Comparison of ENCODE assay signal across 22 cellular contexts in the genomic region with DNA sequence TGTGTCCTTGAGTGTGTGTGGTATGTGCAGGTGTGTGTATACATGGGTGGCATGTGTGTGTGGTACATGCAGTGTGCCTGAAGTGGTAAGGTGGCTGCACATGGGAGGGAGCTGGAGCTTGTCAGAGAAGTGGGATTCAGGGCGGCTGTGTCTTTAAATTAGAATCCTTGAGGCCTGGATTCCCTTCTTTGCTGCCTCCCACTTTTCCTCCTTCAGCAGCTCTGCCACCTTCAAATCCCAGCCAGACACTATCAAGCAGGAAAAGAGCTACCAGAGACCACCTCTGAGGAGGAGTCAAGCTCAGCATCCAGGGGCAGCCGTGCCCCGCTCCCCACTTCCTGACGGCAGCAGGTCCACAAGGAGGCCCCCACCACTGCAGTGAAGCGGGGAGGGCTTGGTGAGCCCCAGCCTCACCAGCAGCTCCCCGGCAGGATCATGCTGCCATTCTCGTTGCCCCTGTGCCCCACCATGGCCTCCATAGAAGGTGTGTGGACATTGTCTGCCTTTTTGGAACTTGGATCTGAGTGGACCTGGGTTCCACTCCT.
"Had no signal": no experiment of that assay in that cellular context is flagged by ENCODE, and none has a peak within 500 bp of the region (broad histone marks: within the 10 kb centered on the region; RNA-seq: fewer than 3 reads in every experiment).

No MANE protein-coding gene starts in this region.

- H3K27me3 Mint-ChIP-seq: activated naive CD8-positive, alpha-beta T cell had no signal

- H3K27ac ChIP-seq: cardiac muscle cell, SJCRH30, VCaP had no signal

- FAIRE-seq: astrocyte had no signal

- H3K9ac ChIP-seq: SK-N-SH had no signal

- H3K4me3 ChIP-seq: cardiac muscle cell, SJCRH30 had no signal

- H3K36me3 ChIP-seq: cardiac muscle cell, SJCRH30 had no signal

- H3K27ac Mint-ChIP-seq: activated CD4-positive, alpha-beta memory T cell treated with anti-CD3 and anti-CD28 coated beads, Interleukin-2, amount 10 ng/mL, durations not matched to agents 7 days and 5 days; activated CD4-positive, alpha-beta T cell treated with anti-CD3 and anti-CD28 coated beads for 36 hours; activated naive CD4-positive, alpha-beta T cell treated with anti-CD3 and anti-CD28 coated beads for 36 hours; activated naive CD8-positive, alpha-beta T cell; activated T-helper 17 cell treated with anti-CD3 and anti-CD28 coated beads, Interleukin-2, amount 50 U/mL, for 72 hours had no signal

- H3K36me3 Mint-ChIP-seq: activated naive CD8-positive, alpha-beta T cell; brain had no signal

- DNase-seq: activated CD4-positive, alpha-beta memory T cell treated with anti-CD3 and anti-CD28 coated beads, Interleukin-2, amount 10 ng/mL, durations not matched to agents 7 days and 5 days; activated CD4-positive, alpha-beta T cell treated with anti-CD3 and anti-CD28 coated beads for 36 hours; activated CD4-positive, alpha-beta T cell treated with anti-CD3 and anti-CD28 coated beads, Interleukin-2, amount 50 U/mL, for 1 hour; activated gamma-delta T cell; activated naive CD4-positive, alpha-beta T cell treated with anti-CD3 and anti-CD28 coated beads for 36 hours; activated T-cell treated with anti-CD3 and anti-CD28 coated beads for 4 hours; activated T-cell treated with anti-CD3 and anti-CD28 coated beads, Interleukin-2, amount 50 U/mL, for 48 hours; amygdala; NCI-H1048; NCI-H187 treated with DMSO at 0.1 percent for 48 hours; NCI-H2081 treated with DMSO at 0.1 percent for 48 hours; OCI-M1; RPMI8226; SJCRH30; T-helper 1 cell had no signal

- H3K4me2 ChIP-seq: SK-N-SH had no signal

- H3K4me3 Mint-ChIP-seq: activated CD4-positive, alpha-beta memory T cell treated with anti-CD3 and anti-CD28 coated beads, Interleukin-2, amount 10 ng/mL, durations not matched to agents 7 days and 5 days; activated CD4-positive, alpha-beta T cell treated with anti-CD3 and anti-CD28 coated beads for 36 hours; activated naive CD4-positive, alpha-beta T cell treated with anti-CD3 and anti-CD28 coated beads for 36 hours; activated naive CD8-positive, alpha-beta T cell; activated T-helper 17 cell treated with anti-CD3 and anti-CD28 coated beads, Interleukin-2, amount 50 U/mL, for 72 hours; brain had no signal

- H3K9me3 ChIP-seq: SJCRH30, SK-N-SH had no signal

- H3K9me3 Mint-ChIP-seq: activated CD4-positive, alpha-beta memory T cell treated with anti-CD3 and anti-CD28 coated beads, Interleukin-2, amount 10 ng/mL, durations not matched to agents 7 days and 5 days; activated naive CD4-positive, alpha-beta T cell treated with anti-CD3 and anti-CD28 coated beads for 36 hours; activated T-helper 17 cell treated with anti-CD3 and anti-CD28 coated beads, Interleukin-2, amount 50 U/mL, for 72 hours had no signal

- H3K4me1 Mint-ChIP-seq: activated T-helper 17 cell treated with anti-CD3 and anti-CD28 coated beads, Interleukin-2, amount 50 U/mL, for 72 hours had no signal

- H3K27me3 ChIP-seq: cardiac muscle cell, SJCRH30 had no signal
